Comparison of ENCODE assay signal across 30 cellular contexts in the genomic region with DNA sequence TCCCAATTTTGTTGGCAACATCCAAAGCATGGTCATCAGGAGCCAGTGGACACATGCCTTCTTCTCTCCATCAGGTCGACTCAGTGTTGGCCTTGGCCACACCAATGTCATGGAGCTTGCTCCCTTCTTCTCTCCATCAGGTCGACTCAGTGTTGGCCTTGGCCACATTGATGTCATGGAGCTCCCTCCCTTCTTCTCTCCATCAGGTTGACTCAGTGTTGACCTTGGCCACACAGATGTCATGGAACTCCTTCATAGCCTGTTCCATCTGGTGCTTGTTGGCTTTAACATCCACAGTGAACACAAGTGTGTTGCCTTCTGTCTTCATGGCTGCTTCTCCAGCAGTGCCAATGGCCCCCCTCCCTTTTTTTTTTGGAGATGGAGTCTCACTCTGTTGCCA.
"Had no signal": no experiment of that assay in that cellular context is flagged by ENCODE, and none has a peak within 500 bp of the region (broad histone marks: within the 10 kb centered on the region; RNA-seq: fewer than 3 reads in every experiment).

No MANE protein-coding gene starts in this region.

- H3K27ac ChIP-seq: left lung, lower lobe of right lung, neural progenitor cell, neutrophil, ovary, right atrium auricular region, skin epidermis, tibial nerve, uterus had no signal

- H3K4me1 Mint-ChIP-seq: immature natural killer cell; naive B cell; natural killer cell; stimulated activated naive B cell treated with anti-CD40 and anti-IgM and Interleukin-4, amounts not matched to agents 10 μg/mL and 1 μg/mL and 100 μg/mL, for 72 hours had no signal

- ATAC-seq: left colon; left lung; lower lobe of right lung; natural killer cell; sciatic nerve; stimulated activated naive B cell treated with anti-CD40 and anti-IgM and Interleukin-4, amounts not matched to agents 10 μg/mL and 1 μg/mL and 100 μg/mL, for 72 hours had no signal

- H3K27me3 ChIP-seq: neural progenitor cell, neutrophil, ovary, right atrium auricular region, tibial nerve, uterus had no signal

- H3K4me1 ChIP-seq: lower lobe of right lung, neural progenitor cell, right atrium auricular region, uterus had no signal

- H2AFZ ChIP-seq: neural progenitor cell had no signal

- H3K4me3 ChIP-seq: left lung, lower lobe of right lung, neural progenitor cell, ovary, right atrium auricular region, skin epidermis, tibial nerve, uterus had no signal

- H3K27me3 Mint-ChIP-seq: progenitor cell of endocrine pancreas, type B pancreatic cell had no signal

- H3K36me3 ChIP-seq: left lung, lower lobe of right lung, neural progenitor cell, neutrophil, ovary, right atrium auricular region, tibial nerve, uterus had no signal

- H3K9me3 Mint-ChIP-seq: immature natural killer cell; mesothelial cell of epicardium; naive B cell; natural killer cell; neural progenitor cell; stimulated activated naive B cell treated with anti-CD40 and anti-IgM and Interleukin-4, amounts not matched to agents 10 μg/mL and 1 μg/mL and 100 μg/mL, for 72 hours; stimulated activated naive CD8-positive, alpha-beta T cell treated with anti-CD3 and anti-CD28 coated beads, Interleukin-15, Interleukin-2, amounts not matched to agents 100 ng/mL and 50 ng/mL, for 24 hours; type B pancreatic cell had no signal

- H3K4me2 ChIP-seq: neural progenitor cell had no signal

- H3K4me3 Mint-ChIP-seq: mesothelial cell of epicardium; natural killer cell; nephron progenitor cell; neural progenitor cell; stimulated activated naive B cell treated with anti-CD40 and anti-IgM and Interleukin-4, amounts not matched to agents 10 μg/mL and 1 μg/mL and 100 μg/mL, for 72 hours; stimulated activated naive CD8-positive, alpha-beta T cell treated with anti-CD3 and anti-CD28 coated beads, Interleukin-15, Interleukin-2, amounts not matched to agents 100 ng/mL and 50 ng/mL, for 24 hours; type B pancreatic cell had no signal

- DNase-seq: hippocampal formation; immature natural killer cell; kidney; left colon; left lung; lower lobe of right lung; mammary epithelial cell; mesendoderm; naive B cell; natural killer cell; nephron progenitor cell; occipital lobe; ovary; stimulated activated CD4-positive, alpha-beta T cell treated with anti-CD3 and anti-CD28 coated beads, Interleukin-12 subunit alpha, Interleukin-12 subunit beta, amount 100 ng/mL, for 4 hours; stimulated activated CD4-positive, alpha-beta T cell treated with anti-CD3 and anti-CD28 coated beads, Interleukin-15, amount 100 ng/mL, for 24 hours; stimulated activated CD4-positive, alpha-beta T cell treated with anti-CD3 and anti-CD28 coated beads, Interleukin-2, amount 100 ng/mL, for 24 hours; stimulated activated CD4-positive, alpha-beta T cell treated with anti-CD3 and anti-CD28 coated beads, Interleukin-4, amount 100 ng/mL, for 1 hour; stimulated activated naive B cell treated with anti-CD40 and anti-IgM and Interleukin-4, amounts not matched to agents 10 μg/mL and 1 μg/mL and 100 μg/mL, for 72 hours; substantia nigra; uterus had no signal

- H3K36me3 Mint-ChIP-seq: immature natural killer cell; mesothelial cell of epicardium; naive B cell; natural killer cell; neural progenitor cell; stimulated activated naive B cell treated with anti-CD40 and anti-IgM and Interleukin-4, amounts not matched to agents 10 μg/mL and 1 μg/mL and 100 μg/mL, for 72 hours; type B pancreatic cell had no signal

- H3K9ac ChIP-seq: neural progenitor cell had no signal

- H3K9me3 ChIP-seq: left lung, lower lobe of right lung, neutrophil, ovary, right atrium auricular region, tibial nerve, uterus had no signal

- H3K27ac Mint-ChIP-seq: immature natural killer cell; mesothelial cell of epicardium; natural killer cell; nephron progenitor cell; neural progenitor cell; progenitor cell of endocrine pancreas; stimulated activated naive B cell treated with anti-CD40 and anti-IgM and Interleukin-4, amounts not matched to agents 10 μg/mL and 1 μg/mL and 100 μg/mL, for 72 hours; stimulated activated naive CD8-positive, alpha-beta T cell treated with anti-CD3 and anti-CD28 coated beads, Interleukin-15, Interleukin-2, amounts not matched to agents 100 ng/mL and 50 ng/mL, for 24 hours; type B pancreatic cell had no signal
